Comparison of ENCODE assay signal across 8 cellular contexts in the genomic region with DNA sequence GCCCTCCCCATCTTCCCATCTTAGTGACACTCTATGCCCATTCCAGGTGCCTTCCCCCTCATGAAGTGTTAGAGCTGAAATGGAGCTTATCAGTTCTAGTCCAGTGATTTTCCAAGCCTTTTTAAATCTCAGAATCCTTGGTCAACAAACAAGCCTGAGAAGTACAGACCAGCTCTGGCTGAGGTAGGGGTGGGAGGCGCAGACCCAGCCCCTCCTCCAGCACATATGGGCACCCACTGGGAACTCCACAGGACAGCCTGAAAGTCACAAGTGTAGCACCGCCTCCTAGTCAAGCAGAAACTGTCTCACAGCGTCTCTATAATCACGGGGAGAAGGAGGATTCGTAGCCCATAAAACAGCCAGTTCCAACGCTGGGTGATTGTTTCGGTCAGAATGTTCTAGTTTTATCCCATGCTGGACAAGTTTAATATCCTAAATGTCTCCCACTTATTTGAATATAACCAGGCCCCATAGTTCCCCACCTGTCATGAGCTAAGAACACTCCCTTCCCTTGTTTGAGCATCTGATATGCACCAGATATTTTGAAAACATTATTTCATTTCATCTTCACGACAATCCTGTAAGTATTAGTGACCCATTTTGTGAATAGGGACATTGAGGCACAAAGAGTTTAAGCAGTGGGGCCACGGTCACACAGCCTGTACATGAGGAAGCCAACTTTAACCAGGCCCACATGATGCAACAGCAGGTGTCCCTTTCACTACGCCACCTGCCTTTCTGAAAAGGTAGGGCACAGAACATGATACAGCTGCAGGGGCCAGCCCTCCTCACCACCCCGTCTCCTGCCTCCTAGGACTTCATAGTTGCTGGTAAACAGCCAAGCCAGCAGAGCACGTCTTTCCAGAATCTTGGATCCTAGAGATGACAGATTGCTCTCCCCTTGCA. TPM values are rescaled to one million over a fixed set of nuclear protein-coding genes. Genes with fewer than 3 reads are reported as not detected.
DNase-seq lines count a peak whose midpoint lies in the region; ATAC-seq, FAIRE-seq and TF ChIP-seq lines count a peak whose summit lies in the region.

No MANE protein-coding gene starts in this region.

- peak; percentile 53 for TF ChIP-seq CTCF in GM12875 (IDR thresholded peaks at IDR 0.05; ENCODE audit: borderline replicate concordance, insufficient read depth, low read depth, low read length)

- H3K9me3 Mint-ChIP-seq in activated naive CD4-positive, alpha-beta T cell treated with anti-CD3 and anti-CD28 coated beads, Interleukin-2, amount 50 U/mL, for 72 hours = no peaks in the 10 kb centered on the region
- H3K9me3 Mint-ChIP-seq in memory B cell = no peaks in the 10 kb centered on the region

- H3K27me3 Mint-ChIP-seq in memory B cell = no peaks in the 10 kb centered on the region

- H3K27ac Mint-ChIP-seq in activated naive CD4-positive, alpha-beta T cell treated with anti-CD3 and anti-CD28 coated beads, Interleukin-2, amount 50 U/mL, for 72 hours = peak overlapping the region; percentile 42 to 69
- H3K27ac Mint-ChIP-seq in memory B cell = peak overlapping the region; percentile 94

- DNase-seq in NCI-H146 (lab: John Stamatoyannopoulos, UW) = peak; percentile 87
- DNase-seq in activated naive CD4-positive, alpha-beta T cell treated with anti-CD3 and anti-CD28 coated beads, Interleukin-2, amount 50 U/mL, for 72 hours (ENCODE audit: low spot score in 2 of 2) = no peak
- peak in 1 of 2 donors; percentile 27 for DNase-seq in memory B cell (ENCODE audit: low spot score in 2 of 2)
- DNase-seq in Ammon's horn (ENCODE audit: low spot score) = no peak
- no peak for DNase-seq in medulla oblongata (ENCODE audit: extremely low spot score)
- no peak for DNase-seq in frontal cortex (ENCODE audit: low spot score in 2 of 2)

- peaks cover 9% of the 10 kb centered on the region for H3K4me1 Mint-ChIP-seq in memory B cell

- H3K4me3 ChIP-seq in GM12875 (ENCODE audit: low read depth, low read length) = no peak overlapping the region

- ATAC-seq in GM21619 (IDR thresholded peaks at IDR 0.05; ENCODE audit: unreplicated experiment) (peak; percentile 57), memory B cell (ENCODE audit: low read depth) (peak; percentile 97)
- ATAC-seq in activated naive CD4-positive, alpha-beta T cell treated with anti-CD3 and anti-CD28 coated beads, Interleukin-2, amount 50 U/mL, for 72 hours = peak; percentile 13 to 48

- no peak for FAIRE-seq in frontal cortex (lab: Jason Lieb, UNC)

- H3K36me3 Mint-ChIP-seq in activated naive CD4-positive, alpha-beta T cell treated with anti-CD3 and anti-CD28 coated beads, Interleukin-2, amount 50 U/mL, for 72 hours = peaks cover 24 to 56% of the 10 kb centered on the region in 2 donors
- H3K36me3 Mint-ChIP-seq in memory B cell = peaks cover 45% of the 10 kb centered on the region

- no peak overlapping the region for H3K4me3 Mint-ChIP-seq in memory B cell

RNA-seq across cellular contexts. Expression of a gene that starts 40.1 kb away (rescaled TPM):
- total RNA-seq in activated naive CD4-positive, alpha-beta T cell treated with anti-CD3 and anti-CD28 coated beads, Interleukin-2, amount 50 U/mL, for 72 hours = 10 to 100 TPM; 32.5 to 38.0 TPM
- total RNA-seq in frontal cortex = 6.1 TPM

Comparison
In these comparisons a context has a peak if more than half of its experiments do, and no peak if none do; other contexts are left out.
1. ATAC-seq: peak in every context shown above with its lines; median percentile 97 in memory B cell; 57 in GM21619; 30 in activated naive CD4-positive, alpha-beta T cell treated with anti-CD3 and anti-CD28 coated beads, Interleukin-2, amount 50 U/mL, for 72 hours.